Comparison of ENCODE assay signal across 10 cellular contexts in the genomic region with DNA sequence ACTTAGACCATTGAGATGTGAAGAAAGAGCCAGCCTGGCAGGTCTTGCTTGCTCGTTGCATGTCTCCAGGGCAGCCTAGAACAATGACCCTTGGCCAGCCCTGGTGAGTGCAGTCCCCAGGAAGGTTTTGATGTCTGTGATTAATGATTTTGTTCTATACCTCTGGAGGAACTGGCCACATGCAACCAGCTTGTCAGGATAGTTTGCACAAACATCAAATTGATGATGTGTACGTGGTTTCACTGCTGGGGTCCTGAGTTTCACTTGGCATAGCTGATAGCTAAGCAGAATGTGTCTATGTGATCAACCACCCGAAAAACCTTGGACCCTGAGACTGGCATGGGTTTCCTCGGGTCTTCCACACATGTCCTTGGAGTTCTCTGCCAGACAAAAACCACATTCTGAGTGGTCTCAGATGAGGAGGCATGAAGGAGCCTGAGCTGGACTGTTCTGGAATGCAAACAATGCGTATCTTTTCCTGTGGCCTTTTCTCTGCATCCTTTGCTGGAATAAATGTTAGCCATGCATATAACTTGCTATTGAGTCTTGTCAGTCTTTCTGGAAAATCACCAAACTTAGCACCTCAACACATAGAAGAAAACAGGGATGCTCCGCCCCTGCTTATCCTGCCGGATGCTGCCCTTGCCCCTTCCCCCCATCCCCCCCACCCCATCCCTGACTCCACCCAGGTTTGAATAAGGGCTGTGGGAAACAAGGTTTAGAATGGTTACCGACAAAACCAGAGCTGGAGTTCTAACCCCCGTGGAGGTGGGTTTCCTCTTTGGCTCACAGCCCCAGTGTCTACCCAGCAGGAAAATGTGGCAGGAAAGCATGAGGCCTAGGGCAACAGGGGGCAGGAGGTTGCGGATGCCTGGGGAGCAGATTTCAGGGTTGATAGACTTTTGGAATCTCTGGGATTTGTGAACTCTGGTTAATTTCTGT. TPM values are rescaled to one million over a fixed set of nuclear protein-coding genes. Genes with fewer than 3 reads are reported as not detected.
DNase-seq lines count a peak whose midpoint lies in the region; ATAC-seq, FAIRE-seq and TF ChIP-seq lines count a peak whose summit lies in the region.
"Had no signal": no experiment of that assay in that cellular context is flagged by ENCODE, and none has a peak within 500 bp of the region (broad histone marks: within the 10 kb centered on the region; RNA-seq: fewer than 3 reads in every experiment).

No MANE protein-coding gene starts in this region.

- no peak for TF ChIP-seq CTCF in osteocyte (IDR thresholded peaks at IDR 0.05)

- no peak for ATAC-seq in HG03196 (IDR thresholded peaks at IDR 0.05; ENCODE audit: unreplicated experiment)
- ATAC-seq: natural killer cell, T-cell had no signal

- DNase-seq in GDM1 (lab: John Stamatoyannopoulos, UW) = peak; percentile 51
- DNase-seq in RCC 7860 (ENCODE audit: low spot score) = peak; percentile 100
- DNase-seq in fibroblast of gingiva (ENCODE audit: low read depth) = peak; percentile 60
- no peak for DNase-seq in osteocyte (ENCODE audit: extremely low spot score, unreplicated experiment)
- no peak for DNase-seq in hippocampal formation (lab: John Stamatoyannopoulos, UW)
- no peak for DNase-seq in GM19239 (ENCODE audit: insufficient read length, low spot score)
- no peak for DNase-seq in pons (ENCODE audit: low spot score)
- DNase-seq: natural killer cell, T-cell had no signal

- H3K27ac Mint-ChIP-seq in osteocyte (ENCODE audit: unreplicated experiment) = peak overlapping the region; percentile 10
- H3K27ac Mint-ChIP-seq: natural killer cell, T-cell had no signal

- FAIRE-seq in RCC 7860 (lab: Jason Lieb, UNC) = peak; percentile 99
- no peak for FAIRE-seq in GM19239 (lab: Jason Lieb, UNC)

- no peaks in the 10 kb centered on the region for H3K9me3 Mint-ChIP-seq in osteocyte (ENCODE audit: unreplicated experiment)
- H3K9me3 Mint-ChIP-seq: natural killer cell, T-cell had no signal

- no peaks in the 10 kb centered on the region for H3K36me3 Mint-ChIP-seq in osteocyte (ENCODE audit: unreplicated experiment)
- H3K36me3 Mint-ChIP-seq: natural killer cell, T-cell had no signal

- H3K27me3 Mint-ChIP-seq in osteocyte (ENCODE audit: unreplicated experiment) = no peaks in the 10 kb centered on the region

- no peak overlapping the region for H3K4me3 Mint-ChIP-seq in osteocyte (ENCODE audit: unreplicated experiment)
- H3K4me3 Mint-ChIP-seq: natural killer cell, T-cell had no signal

- peaks cover 25% of the 10 kb centered on the region for H3K4me1 Mint-ChIP-seq in osteocyte (ENCODE audit: unreplicated experiment)
- H3K4me1 Mint-ChIP-seq: natural killer cell, T-cell had no signal

RNA-seq across cellular contexts. Expression of gene ANKRD33B, which starts 50.1 kb away (rescaled TPM):
- 0.83 and 0.94 TPM in 2 replicates for total RNA-seq in osteocyte

Comparison
In these comparisons a context has a peak if more than half of its experiments do, and no peak if none do; other contexts are left out.
1. DNase-seq: peak in GDM1 (single experiment), RCC 7860 (single experiment) and fibroblast of gingiva (single experiment); none in osteocyte (single experiment), hippocampal formation (0 of 2), GM19239 (single experiment) and pons (single experiment).